13 cellular contexts compared by ENCODE assay signal in the genomic region with DNA sequence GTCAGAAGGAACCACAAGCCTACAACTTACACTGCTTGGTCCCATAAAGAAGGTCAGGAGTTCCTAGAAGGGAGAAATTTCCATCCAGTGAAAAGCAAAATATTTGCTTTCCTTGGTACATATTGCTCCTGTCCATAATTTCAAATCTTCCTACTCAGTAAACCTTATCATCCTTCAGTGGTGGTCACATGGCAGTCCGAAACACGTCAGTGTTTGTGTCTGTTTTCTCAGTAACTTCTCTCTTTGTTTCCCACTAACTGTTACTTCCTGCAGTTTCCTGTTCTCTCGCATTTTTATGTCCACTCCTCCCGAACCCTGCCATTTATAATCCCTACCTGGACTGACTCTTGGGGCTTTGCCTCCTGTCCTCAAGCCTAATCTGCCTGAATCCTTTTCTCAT.
A peak's percentile ranks its signal among the peaks of the same experiment; 100 is the strongest.
DNase-seq lines count a peak whose midpoint lies in the region; ATAC-seq and TF ChIP-seq lines count a peak whose summit lies in the region.
"Had no signal": no experiment of that assay in that cellular context is flagged by ENCODE, and none has a peak within 500 bp of the region (broad histone marks: within the 10 kb centered on the region; RNA-seq: fewer than 3 reads in every experiment).

No MANE protein-coding gene starts in this region.

- H3K9ac ChIP-seq in BLaER1 treated with 17β-estradiol and CSF1 and Interleukin-3, amounts not matched to agents 10 nM and 100 nM, result no peak overlapping the region
- H3K9ac ChIP-seq: SK-N-SH had no signal

- peaks cover 24 to 35% (median 29%) of the 10 kb centered on the region in 10 experiments for H3K4me1 ChIP-seq in BLaER1 treated with 17β-estradiol and CSF1 and Interleukin-3, amounts not matched to agents 10 nM and 100 nM

- H3K4me3 ChIP-seq in BLaER1 treated with 17β-estradiol and CSF1 and Interleukin-3, amounts not matched to agents 10 nM and 100 nM, result no peak overlapping the region
- H3K4me3 ChIP-seq: mucosa of descending colon had no signal

- no peaks in the 10 kb centered on the region for H4K20me1 ChIP-seq in BLaER1 treated with 17β-estradiol and CSF1 and Interleukin-3, amounts not matched to agents 10 nM and 100 nM

- no peaks in the 10 kb centered on the region for H3K36me3 ChIP-seq in BLaER1 treated with 17β-estradiol and CSF1 and Interleukin-3, amounts not matched to agents 10 nM and 100 nM

- ATAC-seq in HG03442 (IDR thresholded peaks at IDR 0.05; ENCODE audit: unreplicated experiment) (no peak), HG03139 (IDR thresholded peaks at IDR 0.05; ENCODE audit: unreplicated experiment) (no peak)

- no peak for TF ChIP-seq CTCF in nephron (IDR thresholded peaks at IDR 0.05; ENCODE audit: unreplicated experiment in 3 of 3)

- H3K36me3 Mint-ChIP-seq in nephron (ENCODE audit: low read depth), result no peaks in the 10 kb centered on the region

- H3K4me2 ChIP-seq in BLaER1 treated with 17β-estradiol and CSF1 and Interleukin-3, amounts not matched to agents 10 nM and 100 nM, result peak overlapping the region; percentile 43 to 82 (median 68)

- no peaks in the 10 kb centered on the region for H3K27me3 Mint-ChIP-seq in nephron (ENCODE audit: low read depth)

- H3K9me3 ChIP-seq in BLaER1 treated with 17β-estradiol and CSF1 and Interleukin-3, amounts not matched to agents 10 nM and 100 nM (replicated peaks in 1 of 11), result peaks cover 0 to 6% (median 0%) of the 10 kb centered on the region in 11 experiments; a peak in 2 of 22 replicates
- H3K9me3 ChIP-seq: mucosa of descending colon, SK-N-SH had no signal

- H3K27me3 ChIP-seq in BLaER1 treated with 17β-estradiol and CSF1 and Interleukin-3, amounts not matched to agents 10 nM and 100 nM, result no peaks in the 10 kb centered on the region

- no peaks in the 10 kb centered on the region for H3K9me3 Mint-ChIP-seq in nephron

- H3K27ac Mint-ChIP-seq in nephron, result peak overlapping the region; percentile 61 to 94 (median 91)

- H3K27ac ChIP-seq in BLaER1 treated with 17β-estradiol and CSF1 and Interleukin-3, amounts not matched to agents 10 nM and 100 nM, result peak overlapping the region in 2 of 11 experiments; percentile 2 to 47; a peak in 2 of 22 replicates
- H3K27ac ChIP-seq: C4-2B had no signal

- DNase-seq in dermis blood vessel endothelial cell (peak; percentile 82), NCI-H187 treated with DMSO at 0.1 percent for 48 hours (lab: John Stamatoyannopoulos, UW) (no peak), amniotic stem cell (lab: John Stamatoyannopoulos, UW) (no peak)
- DNase-seq: NCI-H1092, NCI-H748 treated with DMSO at 0.1 percent for 48 hours had no signal

- peaks cover 40% of the 10 kb centered on the region for H3K4me1 Mint-ChIP-seq in nephron

- H3K4me3 Mint-ChIP-seq in nephron, result peak overlapping the region in 2 of 3 experiments; percentile 4 to 44

TF ChIP-seq in PFSK-1, 5 proteins besides CTCF, POLR2A, EP300 and RAD21:
- TF ChIP-seq SIN3A (IDR thresholded peaks at IDR 0.05; ENCODE audit: borderline replicate concordance, insufficient read depth, low read length), result peak; percentile 57; the same call in 1 of the 2 replicates
- TF ChIP-seq POLR2AphosphoS5 (IDR thresholded peaks at IDR 0.05; ENCODE audit: low read depth, low read length), result no peak
